Comparison of ENCODE assay signal across 5 cellular contexts in genomic region chr5:45800331-45800730, GRCh38.
"Had no signal": no experiment of that assay in that cellular context is flagged by ENCODE, and none has a peak within 500 bp of the region (broad histone marks: within the 10 kb centered on the region; RNA-seq: fewer than 3 reads in every experiment).

No MANE protein-coding gene starts in this region.

- H2AFZ ChIP-seq: GM23338 had no signal

- H3K4me3 ChIP-seq: GM23338, K562 had no signal

- DNase-seq: H9, HCEC 1CT, IMR-90 had no signal

- H3K4me2 ChIP-seq: GM23338 had no signal

- ATAC-seq: GM23338, K562 had no signal
